ENCODE assay signal across 8 cellular contexts in genomic region chr15:23648920-23649515, GRCh38. TPM values are rescaled to one million over a fixed set of nuclear protein-coding genes. Genes with fewer than 3 reads are reported as not detected.
DNase-seq lines count a peak whose midpoint lies in the region; ATAC-seq and TF ChIP-seq lines count a peak whose summit lies in the region.

No MANE protein-coding gene starts in this region.

- peaks cover 5% of the 10 kb centered on the region for H3K36me3 Mint-ChIP-seq in endothelial cell (ENCODE audit: low read depth, unreplicated experiment)

- DNase-seq in NOMO-1 treated with DMSO at 0.1 percent for 48 hours (lab: John Stamatoyannopoulos, UW; ENCODE audit: unreplicated experiment) (peak; percentile 3), NOMO-1 treated with dmso at 0.1 percent for 144 hours (lab: John Stamatoyannopoulos, UW; ENCODE audit: unreplicated experiment) (no peak), NCI-H460 (ENCODE audit: extremely low read depth, low read depth) (peak; percentile 12), endothelial cell (ENCODE audit: low spot score) (peak; percentile 60), pons (ENCODE audit: low spot score) (peak; percentile 35)
- DNase-seq in effector CD4-positive, alpha-beta T cell: no peak

- peak; percentile 65 for TF ChIP-seq CTCF in endothelial cell (IDR thresholded peaks at IDR 0.05; ENCODE audit: unreplicated experiment)

- H3K9me3 Mint-ChIP-seq in endothelial cell (ENCODE audit: unreplicated experiment): peaks cover 7% of the 10 kb centered on the region

- H3K27me3 Mint-ChIP-seq in endothelial cell (ENCODE audit: unreplicated experiment): peaks cover 1% of the 10 kb centered on the region

- H3K4me1 Mint-ChIP-seq in endothelial cell (ENCODE audit: unreplicated experiment): peaks cover 6% of the 10 kb centered on the region

- ATAC-seq in HG02759 (IDR thresholded peaks at IDR 0.05; ENCODE audit: unreplicated experiment): no peak
- no peak for ATAC-seq in GM21528 (IDR thresholded peaks at IDR 0.05; ENCODE audit: low FRiP score, unreplicated experiment)

- no peak overlapping the region for H3K4me3 Mint-ChIP-seq in endothelial cell (ENCODE audit: unreplicated experiment)

- no peak overlapping the region for H3K27ac Mint-ChIP-seq in endothelial cell (ENCODE audit: unreplicated experiment)

RNA-seq across cellular contexts. Expression of gene MAGEL2, which starts 1.4 kb away (rescaled TPM):
- not detected in 2 replicates for total RNA-seq in NCI-H460 (2014; rRNA removed; shearing (Covaris generic))
- not detected in 2 replicates for polyA plus RNA-seq in NCI-H460 (2014; cell fraction: nucleus; rRNA removed)
- 4.5 TPM for total RNA-seq in endothelial cell (ENCODE audit: unreplicated experiment)

RNA-seq across cellular contexts. Expression of gene NDN, which starts 38.1 kb away (rescaled TPM):
- total RNA-seq in NCI-H460 (2014; rRNA removed; shearing (Covaris generic)): 1.0 and 2.1 TPM in 2 replicates
- 0.72 and 2.3 TPM in 2 replicates for polyA plus RNA-seq in NCI-H460 (2014; cell fraction: nucleus; rRNA removed)
- total RNA-seq in endothelial cell (ENCODE audit: unreplicated experiment): 54.7 TPM

Comparison
In these comparisons a context has a peak if more than half of its experiments do, and no peak if none do; other contexts are left out.
1. DNase-seq: peak in NOMO-1 treated with DMSO at 0.1 percent for 48 hours (single experiment), NCI-H460 (single experiment), endothelial cell (single experiment) and pons (single experiment); none in NOMO-1 treated with dmso at 0.1 percent for 144 hours (single experiment) and effector CD4-positive, alpha-beta T cell (single experiment).
2. RNA of gene NDN, which starts 38.1 kb away (total RNA-seq): 54.7 TPM in endothelial cell (single experiment); 1.0 to 2.1 TPM in NCI-H460; every median in the first group is over 10 times any median in the second.